20 cellular contexts compared by ENCODE assay signal in the genomic region with DNA sequence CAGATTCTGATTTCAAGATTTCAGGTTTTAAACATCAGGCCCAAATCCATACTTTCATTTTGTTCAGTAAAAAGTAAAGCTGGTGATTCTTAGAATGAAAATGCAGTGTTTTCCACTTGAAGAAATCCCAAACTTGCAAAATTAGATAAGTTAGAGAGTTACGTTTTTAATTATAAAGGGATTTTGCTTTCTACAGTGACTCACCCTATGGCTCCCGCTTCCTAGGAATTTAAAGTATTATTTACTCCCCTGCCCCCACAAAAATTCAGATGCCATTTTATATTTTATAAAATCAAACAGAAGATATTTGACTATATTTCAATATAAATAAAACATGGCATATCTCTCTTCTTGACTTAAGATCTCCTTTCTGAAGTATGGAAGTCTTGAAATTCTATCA.
DNase-seq lines count a peak whose midpoint lies in the region; ATAC-seq and TF ChIP-seq lines count a peak whose summit lies in the region.
"Had no signal": no experiment of that assay in that cellular context is flagged by ENCODE, and none has a peak within 500 bp of the region (broad histone marks: within the 10 kb centered on the region; RNA-seq: fewer than 3 reads in every experiment).

No MANE protein-coding gene starts in this region.

- H3K4me3 Mint-ChIP-seq in neural progenitor cell, result no peak overlapping the region
- H3K4me3 Mint-ChIP-seq: CD14-positive monocyte had no signal

- H3K27me3 ChIP-seq in neural progenitor cell, result no peaks in the 10 kb centered on the region

- peaks cover 13% of the 10 kb centered on the region for H3K4me1 ChIP-seq in neural progenitor cell

- H3K36me3 ChIP-seq in neural progenitor cell, result no peaks in the 10 kb centered on the region

- no peaks in the 10 kb centered on the region for H3F3A ChIP-seq in neural progenitor cell (ENCODE audit: low read depth)

- H3K4me3 ChIP-seq in AG09309 (ENCODE audit: control insufficient read depth, low read depth, low read length) (no peak overlapping the region), neural progenitor cell (no peak overlapping the region)

- no peak overlapping the region for H2AFZ ChIP-seq in neural progenitor cell (replicated peaks)

- H3K79me2 ChIP-seq in neural progenitor cell (ENCODE audit: low read depth), result no peaks in the 10 kb centered on the region

- TF ChIP-seq CTCF in AG09309 (IDR thresholded peaks at IDR 0.05; ENCODE audit: control insufficient read depth, insufficient read depth, low read depth, low read length, missing control alignments) (no peak), neural progenitor cell (IDR thresholded peaks at IDR 0.05) (no peak)

- peak; percentile 16 for DNase-seq in AG09309 (ENCODE audit: low read depth)
- DNase-seq in iris pigment epithelial cell (ENCODE audit: low read depth), result peak; percentile 12
- DNase-seq in neural progenitor cell (ENCODE audit: low spot score), result no peak
- DNase-seq in NCI-H1436 (lab: John Stamatoyannopoulos, UW), result no peak
- no peak for DNase-seq in LoVo (ENCODE audit: low spot score)
- DNase-seq in medulla oblongata (ENCODE audit: extremely low spot score), result no peak
- DNase-seq in occipital lobe (lab: John Stamatoyannopoulos, UW), result no peak
- DNase-seq: AML-193; DMS 273 treated with DMSO at 0.1 percent for 48 hours; EL; IMR-90; Karpas-422; MM.1S; NCI-H2029 treated with DMSO at 0.1 percent for 48 hours; NCI-H2171 treated with DMSO at 0.1 percent for 48 hours; NCI-H446 treated with DMSO at 0.1 percent for 48 hours; NK-92 treated with Interleukin-12 subunit alpha and Interleukin-12 subunit beta, amount 100 ng/mL, for 24 hours; SHP77 treated with DMSO at 0.1 percent for 48 hours had no signal

- H4K20me1 ChIP-seq in neural progenitor cell (ENCODE audit: low read depth), result no peaks in the 10 kb centered on the region

- peak overlapping the region; percentile 32 for H3K27ac Mint-ChIP-seq in neural progenitor cell
- H3K27ac Mint-ChIP-seq: CD14-positive monocyte had no signal

- H3K4me2 ChIP-seq in neural progenitor cell, result no peak overlapping the region

- H3K4me1 Mint-ChIP-seq in neural progenitor cell, result peaks cover 75% of the 10 kb centered on the region
- H3K4me1 Mint-ChIP-seq: CD14-positive monocyte had no signal

- no peak overlapping the region for H3K9ac ChIP-seq in neural progenitor cell

- H3K9me3 ChIP-seq in neural progenitor cell (ENCODE audit: low read depth), result no peaks in the 10 kb centered on the region

- H3K27me3 Mint-ChIP-seq in neural progenitor cell (ENCODE audit: insufficient read depth, low read depth), result peaks cover 2% of the 10 kb centered on the region

- no peaks in the 10 kb centered on the region for H3K9me3 Mint-ChIP-seq in neural progenitor cell
- H3K9me3 Mint-ChIP-seq: CD14-positive monocyte had no signal

- peak; percentile 69 for ATAC-seq in SK-N-SH treated with all-trans-retinoic acid at 6 μM for 48 hours

- no peaks in the 10 kb centered on the region for H3K36me3 Mint-ChIP-seq in neural progenitor cell
- H3K36me3 Mint-ChIP-seq: CD14-positive monocyte had no signal

- H3K27ac ChIP-seq in neural progenitor cell, result no peak overlapping the region

TF ChIP-seq in SK-N-SH treated with all-trans-retinoic acid at 6 μM for 48 hours, 23 proteins besides CTCF, POLR2A, EP300 and RAD21:
- no peak for TF ChIP-seq GLIS3 (CRISPR knock-in tag; IDR thresholded peaks at IDR 0.05)
- no peak for TF ChIP-seq SNAI2 (CRISPR knock-in tag; IDR thresholded peaks at IDR 0.05)
- TF ChIP-seq, protein P1, sequence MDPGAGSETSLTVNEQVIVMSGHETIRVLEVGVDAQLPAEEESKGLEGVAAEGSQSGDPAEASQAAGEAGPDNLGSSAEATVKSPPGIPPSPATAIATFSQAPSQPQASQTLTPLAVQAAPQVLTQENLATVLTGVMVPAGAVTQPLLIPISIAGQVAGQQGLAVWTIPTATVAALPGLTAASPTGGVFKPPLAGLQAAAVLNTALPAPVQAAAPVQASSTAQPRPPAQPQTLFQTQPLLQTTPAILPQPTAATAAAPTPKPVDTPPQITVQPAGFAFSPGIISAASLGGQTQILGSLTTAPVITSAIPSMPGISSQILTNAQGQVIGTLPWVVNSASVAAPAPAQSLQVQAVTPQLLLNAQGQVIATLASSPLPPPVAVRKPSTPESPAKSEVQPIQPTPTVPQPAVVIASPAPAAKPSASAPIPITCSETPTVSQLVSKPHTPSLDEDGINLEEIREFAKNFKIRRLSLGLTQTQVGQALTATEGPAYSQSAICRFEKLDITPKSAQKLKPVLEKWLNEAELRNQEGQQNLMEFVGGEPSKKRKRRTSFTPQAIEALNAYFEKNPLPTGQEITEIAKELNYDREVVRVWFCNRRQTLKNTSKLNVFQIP (CRISPR knock-in tag; IDR thresholded peaks at IDR 0.05; ENCODE audit: borderline replicate concordance, low read depth), result no peak
- TF ChIP-seq ZNF565 (CRISPR knock-in tag; conservative IDR thresholded peaks at IDR 0.05; ENCODE audit: low read depth), result no peak
- TF ChIP-seq, protein P2, sequence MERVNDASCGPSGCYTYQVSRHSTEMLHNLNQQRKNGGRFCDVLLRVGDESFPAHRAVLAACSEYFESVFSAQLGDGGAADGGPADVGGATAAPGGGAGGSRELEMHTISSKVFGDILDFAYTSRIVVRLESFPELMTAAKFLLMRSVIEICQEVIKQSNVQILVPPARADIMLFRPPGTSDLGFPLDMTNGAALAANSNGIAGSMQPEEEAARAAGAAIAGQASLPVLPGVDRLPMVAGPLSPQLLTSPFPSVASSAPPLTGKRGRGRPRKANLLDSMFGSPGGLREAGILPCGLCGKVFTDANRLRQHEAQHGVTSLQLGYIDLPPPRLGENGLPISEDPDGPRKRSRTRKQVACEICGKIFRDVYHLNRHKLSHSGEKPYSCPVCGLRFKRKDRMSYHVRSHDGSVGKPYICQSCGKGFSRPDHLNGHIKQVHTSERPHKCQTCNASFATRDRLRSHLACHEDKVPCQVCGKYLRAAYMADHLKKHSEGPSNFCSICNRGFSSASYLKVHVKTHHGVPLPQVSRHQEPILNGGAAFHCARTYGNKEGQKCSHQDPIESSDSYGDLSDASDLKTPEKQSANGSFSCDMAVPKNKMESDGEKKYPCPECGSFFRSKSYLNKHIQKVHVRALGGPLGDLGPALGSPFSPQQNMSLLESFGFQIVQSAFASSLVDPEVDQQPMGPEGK (CRISPR knock-in tag; IDR thresholded peaks at IDR 0.05; ENCODE audit: borderline replicate concordance), result no peak
- TF ChIP-seq ZFP30 (CRISPR knock-in tag; IDR thresholded peaks at IDR 0.05), result no peak
- TF ChIP-seq PPARA (CRISPR knock-in tag; IDR thresholded peaks at IDR 0.05; ENCODE audit: borderline replicate concordance), result no peak
- TF ChIP-seq OSR1 (CRISPR knock-in tag; IDR thresholded peaks at IDR 0.05), result no peak
- no peak for TF ChIP-seq TOX (CRISPR knock-in tag; IDR thresholded peaks at IDR 0.05; ENCODE audit: borderline replicate concordance)
- TF ChIP-seq ARNTL (CRISPR knock-in tag; IDR thresholded peaks at IDR 0.05; ENCODE audit: borderline replicate concordance, low read depth), result no peak

Comparison
In these comparisons a context has a peak if more than half of its experiments do, and no peak if none do; other contexts are left out.
1. DNase-seq: peak in AG09309 (single experiment) and iris pigment epithelial cell (single experiment); none in neural progenitor cell (single experiment), NCI-H1436 (single experiment), LoVo (single experiment), medulla oblongata (single experiment) and occipital lobe (single experiment).